In genomic region chr17:81238815-81239713, GRCh38 we compare ENCODE assay signal across 8 cellular contexts.
DNase-seq lines count a peak whose midpoint lies in the region; ATAC-seq and TF ChIP-seq lines count a peak whose summit lies in the region.

Gene NDUFAF8 (plus strand): TSS chr17:81239318. CDS start chr17:81239364, 46 bp downstream.
Gene TEPSIN (minus strand): TSS chr17:81239055. CDS start chr17:81239033, 22 bp downstream.

- H3K9me2 ChIP-seq in MM.1S (replicated peaks; ENCODE audit: insufficient read depth, low read length), result no peaks in the 10 kb centered on the region

- peak within 1 kb of the TSS; percentile 87 for H2AFZ ChIP-seq in MM.1S (ENCODE audit: low read length)

- H3K4me1 ChIP-seq in ES-I3 (ENCODE audit: insufficient read depth, low read length), result peaks cover 19% of the 10 kb centered on the region
- peaks cover 3% of the 10 kb centered on the region; the same call in 1 of the 2 replicates for H3K4me1 ChIP-seq in HAP-1
- peaks cover 6% of the 10 kb centered on the region for H3K4me1 ChIP-seq in MM.1S (ENCODE audit: low read length)

- no peak for TF ChIP-seq CTCF in MM.1S (IDR thresholded peaks at IDR 0.05; ENCODE audit: low read length)
- TF ChIP-seq CTCF in nephron progenitor cell (IDR thresholded peaks at IDR 0.05), result no peak

- H3K27ac Mint-ChIP-seq in nephron progenitor cell, result no peak within 1 kb of the TSS
- peak within 1 kb of the TSS; percentile 96 to 99 for H3K27ac Mint-ChIP-seq in stimulated activated naive CD8-positive, alpha-beta T cell treated with anti-CD3 and anti-CD28 coated beads, Interleukin-15, amount 100 ng/mL, for 72 hours

- H4K20me1 ChIP-seq in MM.1S (ENCODE audit: insufficient read depth, low read length), result no peaks in the 10 kb centered on the region

- peaks cover 49% of the 10 kb centered on the region for H3K4me1 Mint-ChIP-seq in nephron progenitor cell
- H3K4me1 Mint-ChIP-seq in stimulated activated naive CD8-positive, alpha-beta T cell treated with anti-CD3 and anti-CD28 coated beads, Interleukin-15, amount 100 ng/mL, for 72 hours, result peaks cover 65% of the 10 kb centered on the region

- peak; percentile 97 to 99 for DNase-seq in HAP-1 (ENCODE audit: low spot score in 2 of 2)
- DNase-seq in MM.1S, result peak; percentile 99
- DNase-seq in SIG-M5 (lab: John Stamatoyannopoulos, UW), result peak; percentile 99
- DNase-seq in activated gamma-delta T cell (lab: John Stamatoyannopoulos, UW), result peak; percentile 91
- peak; percentile 99 for DNase-seq in fibroblast of the conjunctiva (ENCODE audit: low read depth)
- peak; percentile 93 for DNase-seq in nephron progenitor cell
- DNase-seq in stimulated activated naive CD8-positive, alpha-beta T cell treated with anti-CD3 and anti-CD28 coated beads, Interleukin-15, amount 100 ng/mL, for 72 hours, result peak; percentile 95 to 98

- peak; percentile 97 for ATAC-seq in stimulated activated naive CD8-positive, alpha-beta T cell treated with anti-CD3 and anti-CD28 coated beads, Interleukin-15, amount 100 ng/mL, for 72 hours

- H3K36me3 ChIP-seq in ES-I3 (ENCODE audit: insufficient read depth, low read length) (no peaks in the 10 kb centered on the region), HAP-1 (replicated peaks) (peaks cover 19% of the 10 kb centered on the region), MM.1S (replicated peaks; ENCODE audit: insufficient read depth, low read length) (no peaks in the 10 kb centered on the region)

- H3K27me3 Mint-ChIP-seq in nephron progenitor cell (ENCODE audit: low read depth, poor library complexity), result no peaks in the 10 kb centered on the region
- no peaks in the 10 kb centered on the region for H3K27me3 Mint-ChIP-seq in stimulated activated naive CD8-positive, alpha-beta T cell treated with anti-CD3 and anti-CD28 coated beads, Interleukin-15, amount 100 ng/mL, for 72 hours

- peaks cover 5% of the 10 kb centered on the region; the same call in 1 of the 2 replicates for H3F3A ChIP-seq in MM.1S (ENCODE audit: insufficient read depth, low read length)

- H3K27ac ChIP-seq in MM.1S (ENCODE audit: low read length), result peak within 1 kb of the TSS; percentile 57

- peaks cover 69% of the 10 kb centered on the region for H3K79me2 ChIP-seq in MM.1S (ENCODE audit: low read length)

- H3K9ac ChIP-seq in ES-I3 (ENCODE audit: low read depth, low read length) (peak within 1 kb of the TSS; percentile 64), MM.1S (ENCODE audit: low read length) (peak within 1 kb of the TSS; percentile 92)

- H3K4me3 Mint-ChIP-seq in nephron progenitor cell, result peak within 1 kb of the TSS; percentile 93
- H3K4me3 Mint-ChIP-seq in stimulated activated naive CD8-positive, alpha-beta T cell treated with anti-CD3 and anti-CD28 coated beads, Interleukin-15, amount 100 ng/mL, for 72 hours, result peak within 1 kb of the TSS; percentile 94 to 95

- H3K9me3 Mint-ChIP-seq in nephron progenitor cell, result no peaks in the 10 kb centered on the region
- H3K9me3 Mint-ChIP-seq in stimulated activated naive CD8-positive, alpha-beta T cell treated with anti-CD3 and anti-CD28 coated beads, Interleukin-15, amount 100 ng/mL, for 72 hours, result no peaks in the 10 kb centered on the region

- no peaks in the 10 kb centered on the region for H3K9me3 ChIP-seq in ES-I3 (ENCODE audit: control insufficient read depth, insufficient read depth, low read length)
- H3K9me3 ChIP-seq in HAP-1, result no peaks in the 10 kb centered on the region
- H3K9me3 ChIP-seq in MM.1S (replicated peaks; ENCODE audit: insufficient read depth, low read length), result no peaks in the 10 kb centered on the region

- H3K36me3 Mint-ChIP-seq in nephron progenitor cell (ENCODE audit: low read depth), result no peaks in the 10 kb centered on the region

- peak within 1 kb of the TSS; percentile 91 for H3K4me2 ChIP-seq in MM.1S (ENCODE audit: low read depth, low read length)

- in situ Hi-C loops in HAP-1 (cut with MboI; ENCODE audit: low sequenced_read_pairs), result no loop called here

- H3K4me3 ChIP-seq in HAP-1 (peak within 1 kb of the TSS; percentile 71), MM.1S (ENCODE audit: low read length) (peak within 1 kb of the TSS; percentile 99)

- H3K27me3 ChIP-seq in HAP-1 (ENCODE audit: low read depth), result no peaks in the 10 kb centered on the region
- H3K27me3 ChIP-seq in MM.1S (replicated peaks; ENCODE audit: insufficient read depth, low read length), result no peaks in the 10 kb centered on the region

Comparison
In these comparisons a context has a peak if more than half of its experiments do, and no peak if none do; other contexts are left out.
1. Peak in every context shown above with its lines: DNase-seq, ATAC-seq, H3K4me3 ChIP-seq and H3K27ac ChIP-seq.